ENCODE assay signal across 8 cellular contexts in the genomic region with DNA sequence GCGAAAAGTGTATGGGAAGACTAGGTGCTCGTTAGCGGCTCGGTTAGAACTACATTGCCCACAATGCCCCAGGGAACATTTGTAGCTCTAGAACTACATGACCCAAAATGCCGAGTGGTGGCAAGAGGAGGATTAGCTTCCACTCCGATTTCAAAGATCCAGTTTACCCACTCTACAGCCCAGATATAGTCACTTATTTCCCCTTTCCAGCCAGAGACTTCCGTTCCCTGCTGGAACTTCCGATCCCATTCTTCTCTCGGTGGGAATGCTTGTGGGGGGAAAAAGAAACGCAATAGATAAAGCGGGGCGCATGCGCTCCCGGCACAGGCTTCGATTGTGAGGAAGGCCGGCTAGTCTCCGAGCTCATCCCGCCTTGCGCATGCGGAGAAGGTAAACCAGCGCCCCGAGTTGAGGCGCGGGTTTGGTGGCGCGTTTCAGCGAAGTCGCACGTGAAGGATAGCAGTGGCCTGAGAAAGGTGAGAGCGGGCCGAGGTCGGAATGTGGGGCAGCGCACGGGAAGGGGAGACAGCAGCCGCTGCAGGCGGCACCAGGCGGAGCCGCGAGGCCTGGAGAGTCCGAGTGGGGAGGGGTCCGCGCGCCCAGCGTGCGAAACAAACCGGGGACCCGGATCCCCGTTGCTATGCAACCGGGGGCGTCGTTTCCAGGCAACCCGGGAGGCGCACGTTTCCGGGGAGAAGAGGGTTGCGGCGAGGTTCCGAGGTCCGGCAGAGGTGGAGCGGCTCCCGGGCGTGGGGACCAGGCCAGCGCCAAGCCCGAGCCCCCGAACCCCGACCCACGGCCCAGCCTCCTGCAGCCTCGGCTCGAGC. TPM values are rescaled to one million over a fixed set of nuclear protein-coding genes. Genes with fewer than 3 reads are reported as not detected.
DNase-seq lines count a peak whose midpoint lies in the region; ATAC-seq and TF ChIP-seq lines count a peak whose summit lies in the region.

A gene with protein sequence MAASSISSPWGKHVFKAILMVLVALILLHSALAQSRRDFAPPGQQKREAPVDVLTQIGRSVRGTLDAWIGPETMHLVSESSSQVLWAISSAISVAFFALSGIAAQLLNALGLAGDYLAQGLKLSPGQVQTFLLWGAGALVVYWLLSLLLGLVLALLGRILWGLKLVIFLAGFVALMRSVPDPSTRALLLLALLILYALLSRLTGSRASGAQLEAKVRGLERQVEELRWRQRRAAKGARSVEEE (plus strand): TSS at position 366 of the 827 bp plus-strand sequence. CDS start 5,536 bp downstream, outside the sequence.

- peaks cover 36% of the 10 kb centered on the region for H3K27me3 Mint-ChIP-seq in Calu3 (ENCODE audit: unreplicated experiment)

- peak within 1 kb of the TSS; percentile 100 for H4K91ac ChIP-seq in IMR-90 (ENCODE audit: insufficient read depth, low read depth, low read length)

- H3K79me2 ChIP-seq in OCI-LY7 (ENCODE audit: insufficient read depth, low read depth, low read length) = peaks cover 50% of the 10 kb centered on the region

- H3K4me3 ChIP-seq in IMR-90 (ENCODE audit: insufficient read depth, low read depth, low read length) (peak within 1 kb of the TSS; percentile 52), OCI-LY7 (ENCODE audit: low read depth, low read length, poor library complexity, severe bottlenecking) (peak within 1 kb of the TSS; percentile 83), epithelial cell of esophagus (ENCODE audit: low read length) (peak within 1 kb of the TSS; percentile 62)

- peak within 1 kb of the TSS; percentile 95 for H3K18ac ChIP-seq in IMR-90 (ENCODE audit: low read depth, low read length)

- H3K9me3 ChIP-seq in IMR-90 (ENCODE audit: control insufficient read depth, insufficient read depth, low read length) (no peaks in the 10 kb centered on the region), OCI-LY7 (ENCODE audit: low read length) (peaks cover 18% of the 10 kb centered on the region)

- H3K14ac ChIP-seq in IMR-90 (replicated peaks; ENCODE audit: low read depth, low read length) = peak within 1 kb of the TSS; percentile 99

- peak; percentile 40 for ATAC-seq in GM21515 (IDR thresholded peaks at IDR 0.05; ENCODE audit: unreplicated experiment)
- ATAC-seq in IMR-90 (ENCODE audit: low read depth) = peak; percentile 83

- peak within 1 kb of the TSS; percentile 99 for H2BK120ac ChIP-seq in IMR-90 (ENCODE audit: low read depth, low read length)

- H3K36me3 Mint-ChIP-seq in Calu3 (ENCODE audit: insufficient read depth, unreplicated experiment) = peaks cover 20% of the 10 kb centered on the region

- peak within 1 kb of the TSS; percentile 98 for H3K4ac ChIP-seq in IMR-90 (ENCODE audit: low read depth, low read length)

- TF ChIP-seq POLR2A in IMR-90 (IDR thresholded peaks at IDR 0.05; ENCODE audit: low read depth, low read length) = peak; percentile 21; the same call in 1 of the 2 replicates

- H4K20me1 ChIP-seq in IMR-90 (ENCODE audit: insufficient read depth, low read length) (peaks cover 9% of the 10 kb centered on the region; the same call in 1 of the 2 replicates), OCI-LY7 (ENCODE audit: insufficient read depth, low read length) (peaks cover 13% of the 10 kb centered on the region; the same call in 1 of the 2 replicates)

- dilution Hi-C loops in IMR-90 (cut with HindIII; ENCODE audit: low sequenced_read_pairs, unreplicated experiment) = no loop called here

- H3K56ac ChIP-seq in IMR-90 (ENCODE audit: extremely low read depth, insufficient read depth, low read length) = peak within 1 kb of the TSS; percentile 100

- TF ChIP-seq RAD21 in IMR-90 (IDR thresholded peaks at IDR 0.05; ENCODE audit: low read length) = no peak

- intact Hi-C loops in Calu3 (cut with micrococcal nuclease; ENCODE audit: unreplicated experiment) (no loop called here), IMR-90 (cut with micrococcal nuclease) (loop anchor here (2.0 kb wide), 1 partner anchor 273 kb away; no protein-coding TSS in a partner anchor), OCI-LY7 (cut with micrococcal nuclease; ENCODE audit: unreplicated experiment) (loop anchor here (2.0 kb wide), 2 partner anchors 215 to 247 kb away; a partner anchor contains a TSS)

- H3K27ac Mint-ChIP-seq in Calu3 (ENCODE audit: unreplicated experiment) = peak within 1 kb of the TSS; percentile 94

- peak within 1 kb of the TSS; percentile 97 for H3K4me3 Mint-ChIP-seq in Calu3 (ENCODE audit: low read depth, unreplicated experiment)

- peaks cover 16 to 42% of the 10 kb centered on the region in 2 experiments for H3K79me1 ChIP-seq in IMR-90 (ENCODE audit: low read depth in 1 of 2, low read length in 2 of 2)

- H3K23ac ChIP-seq in IMR-90 (ENCODE audit: low read depth, low read length) = peak within 1 kb of the TSS; percentile 95

- peak within 1 kb of the TSS; percentile 94 for H3K27ac ChIP-seq in IMR-90 (ENCODE audit: insufficient read depth, low read length)
- peak within 1 kb of the TSS; percentile 82 for H3K27ac ChIP-seq in OCI-LY7 (ENCODE audit: low read depth, low read length, poor library complexity, severe bottlenecking)

- H3K4me1 ChIP-seq in IMR-90 (ENCODE audit: control insufficient read depth, insufficient read depth, low read length) (peaks cover 7% of the 10 kb centered on the region), OCI-LY7 (ENCODE audit: insufficient read depth, low read length, poor library complexity, severe bottlenecking) (peaks cover 66% of the 10 kb centered on the region)

- in situ Hi-C loops in IMR-90 (cut with MboI; ENCODE audit: low sequenced_read_pairs) = loop anchor here (25.0 kb wide), 1 partner anchor 1327 kb away; no protein-coding TSS in a partner anchor

- H3K9me2 ChIP-seq in OCI-LY7 (ENCODE audit: insufficient read depth, low read length) = no peaks in the 10 kb centered on the region

- H2BK20ac ChIP-seq in IMR-90 (ENCODE audit: low read depth, low read length) = peak within 1 kb of the TSS; percentile 98

- H3K36me3 ChIP-seq in IMR-90 (ENCODE audit: control insufficient read depth, insufficient read depth, low read length) (no peaks in the 10 kb centered on the region), OCI-LY7 (ENCODE audit: insufficient read depth, low read length) (peaks cover 36% of the 10 kb centered on the region)

- POLR2A ChIA-PET in IMR-90 (lab: Charles Lee; ENCODE audit: unreplicated experiment) (interaction anchor here (0.5 kb wide), 1 partner anchor 10 kb away, joined by 3 read pairs; no protein-coding TSS in a partner anchor), OCI-LY7 (lab: Charles Lee) (interaction anchor here (0.6 to 3.4 kb wide), 11 partner anchors 10 to 437 kb away, joined by 3 to 21 read pairs (median 4); no protein-coding TSS in a partner anchor)

- peak within 1 kb of the TSS; percentile 98; the same call in 2 of the 3 replicates for H2BK15ac ChIP-seq in IMR-90 (ENCODE audit: low read depth, low read length)

- 0 out of 2 replicates have a peak within 1 kb of the TSS, but pooled peaks have one; percentile 47 for H2AK5ac ChIP-seq in IMR-90 (ENCODE audit: low read depth, low read length)

- TF ChIP-seq CTCF in Calu3 (IDR thresholded peaks at IDR 0.05; ENCODE audit: unreplicated experiment) (no peak), IMR-90 (conservative IDR thresholded peaks at IDR 0.05; ENCODE audit: low read depth, low read length) (no peak), OCI-LY7 (conservative IDR thresholded peaks at IDR 0.05; ENCODE audit: low read length) (no peak), epithelial cell of esophagus (IDR thresholded peaks at IDR 0.05; ENCODE audit: insufficient read depth, low read depth, low read length, missing control alignments) (peak; percentile 9)

- 0% methylated on average over 45 of the region's 69 CpGs; no CpG with 5 or more reads in 1 of the 2 experiments for WGBS in IMR-90 (ENCODE audit: extremely low coverage in 2 of 2, insufficient read length in 1 of 2), 2 experiments

- H2AK9ac ChIP-seq in IMR-90 (replicated peaks; ENCODE audit: low read depth, low read length, poor library complexity) = peak within 1 kb of the TSS; percentile 92

- H3K9ac ChIP-seq in IMR-90 (ENCODE audit: low read depth, low read length) = peak within 1 kb of the TSS; percentile 95

- H2AFZ ChIP-seq in IMR-90 (replicated peaks; ENCODE audit: low read length, poor library complexity) = peak within 1 kb of the TSS; percentile 99
- H2AFZ ChIP-seq in OCI-LY7 (ENCODE audit: low read length) = peak within 1 kb of the TSS; percentile 94

- no TSS peak for BruUV-seq in Calu3 (replicated peaks; lab: Mats Ljungman, UMichigan)
- no TSS peak for BruUV-seq in IMR-90 (replicated peaks; lab: Mats Ljungman, UMichigan)
- no TSS peak for BruUV-seq in OCI-LY7 (replicated peaks; lab: Mats Ljungman, UMichigan)

- H3K4me1 Mint-ChIP-seq in Calu3 (ENCODE audit: low read depth, unreplicated experiment) = peaks cover 23% of the 10 kb centered on the region

- H3K9me1 ChIP-seq in IMR-90 (ENCODE audit: insufficient read depth, low read length) = peaks cover 12% of the 10 kb centered on the region

- no peaks in the 10 kb centered on the region for H3K9me3 Mint-ChIP-seq in Calu3 (ENCODE audit: low read depth, unreplicated experiment)

- peak within 1 kb of the TSS; percentile 97 for H2BK5ac ChIP-seq in IMR-90 (ENCODE audit: low read depth, low read length, poor library complexity, severe bottlenecking)

- CTCF ChIA-PET in Calu3 (lab: Charles Lee) (interaction anchor here (0.7 to 2.6 kb wide), 8 partner anchors 8 to 422 kb away, joined by 3 to 8 read pairs (median 3); a partner anchor contains a TSS), IMR-90 (lab: Yijun Ruan, JAX) (interaction anchor here (0.6 kb wide), 3 partner anchors 44 to 230 kb away, joined by 3 to 4 read pairs (median 4); no protein-coding TSS in a partner anchor), OCI-LY7 (lab: Charles Lee; ENCODE audit: unreplicated experiment) (interaction anchor here (0.6 to 3.0 kb wide), 7 partner anchors 9 to 82 kb away, joined by 3 to 17 read pairs (median 4); a partner anchor contains a TSS)

- H4K5ac ChIP-seq in IMR-90 (ENCODE audit: low read depth, low read length) = peak within 1 kb of the TSS; percentile 90

- H4K8ac ChIP-seq in IMR-90 (ENCODE audit: low read depth in 2 of 2, low read length in 2 of 2) = peak within 1 kb of the TSS; percentile 51 to 100

- H3K27me3 ChIP-seq in IMR-90 (ENCODE audit: control insufficient read depth, insufficient read depth, low read length) = peaks cover 10% of the 10 kb centered on the region

- peak within 1 kb of the TSS; percentile 75 for H3K4me2 ChIP-seq in IMR-90 (ENCODE audit: low read depth, low read length)
- peak within 1 kb of the TSS; percentile 77 for H3K4me2 ChIP-seq in OCI-LY7 (ENCODE audit: low read length)

- DNase-seq in Calu3 = peak; percentile 80
- DNase-seq in IMR-90 = peak; percentile 86
- DNase-seq in OCI-LY7 (ENCODE audit: low spot score) = peak; percentile 91
- peak; percentile 83 for DNase-seq in activated T-cell treated with anti-CD3 and anti-CD28 coated beads for 1 hour (ENCODE audit: low read depth)
- DNase-seq in epithelial cell of esophagus (ENCODE audit: low read depth) = peak; percentile 88
- peak; percentile 87 for DNase-seq in middle frontal gyrus (ENCODE audit: extremely low spot score, low spot score)
- peak; percentile 59 to 80 for DNase-seq in stimulated activated CD8-positive, alpha-beta memory T cell treated with anti-CD3 and anti-CD28 coated beads, Interleukin-2, amount 100 ng/mL, for 1 hour (ENCODE audit: low read depth in 2 of 2)

RNA-seq across cellular contexts. Expression of the gene that starts here (rescaled TPM):
- 71.2 and 78.1 TPM in 2 replicates for total RNA-seq in Calu3 (2022)
- 15.1 and 17.2 TPM in 2 replicates for total RNA-seq in IMR-90 (2012; rRNA removed)
- polyA plus RNA-seq in IMR-90 (2012; rRNA removed) = 69.7 and 73.6 TPM in 2 replicates
- polyA plus RNA-seq in IMR-90 (2012; cell fraction: cytosol; rRNA removed) = 56.6 and 60.6 TPM in 2 replicates
- 8.8 and 14.0 TPM in 2 replicates for polyA plus RNA-seq in IMR-90 (2012; cell fraction: nucleus; rRNA removed; ENCODE audit: low replicate concordance)
- total RNA-seq in OCI-LY7 (2014; rRNA removed; shearing (Covaris generic)) = 57.0 and 62.4 TPM in 2 replicates
- total RNA-seq in OCI-LY7 (2022) = 67.8 and 68.6 TPM in 2 replicates

Comparison
In these comparisons a context has a peak if more than half of its experiments do, and no peak if none do; other contexts are left out.
1. Peak in every context shown above with its lines: DNase-seq, ATAC-seq, H3K4me3 ChIP-seq and H3K27ac ChIP-seq.